Comparison of ENCODE assay signal across 1 cellular context in genomic region chr19:58033741-58034475, GRCh38.
TF ChIP-seq lines count a peak whose summit lies in the region.

A gene with protein sequence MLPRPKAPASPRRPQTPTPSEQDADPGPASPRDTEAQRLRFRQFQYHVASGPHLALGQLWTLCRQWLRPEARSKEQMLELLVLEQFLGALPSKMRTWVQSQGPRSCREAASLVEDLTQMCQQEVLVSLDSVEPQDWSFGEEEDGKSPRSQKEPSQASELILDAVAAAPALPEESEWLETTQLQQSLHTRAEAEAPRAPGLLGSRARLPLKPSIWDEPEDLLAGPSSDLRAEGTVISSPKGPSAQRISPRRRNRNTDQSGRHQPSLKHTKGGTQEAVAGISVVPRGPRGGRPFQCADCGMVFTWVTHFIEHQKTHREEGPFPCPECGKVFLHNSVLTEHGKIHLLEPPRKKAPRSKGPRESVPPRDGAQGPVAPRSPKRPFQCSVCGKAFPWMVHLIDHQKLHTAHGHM (plus strand): TSS chr19:58034025. CDS start chr19:58037837, 3,812 bp downstream.

TF ChIP-seq in IMR-90, 13 proteins besides CTCF, POLR2A, EP300 and RAD21 (continued from another document):
- no peak for TF ChIP-seq ELK1 (IDR thresholded peaks at IDR 0.05; ENCODE audit: borderline replicate concordance, low read depth, low read length)
- TF ChIP-seq CEBPB (IDR thresholded peaks at IDR 0.05; ENCODE audit: low read depth, low read length), result no peak
TF ChIP-seq in IMR-90: peak in this region for 2.
